Comparison of ENCODE assay signal across 7 cellular contexts in genomic region chr6:29968905-29969304, GRCh38.
"Had no signal": no experiment of that assay in that cellular context is flagged by ENCODE, and none has a peak within 500 bp of the region (broad histone marks: within the 10 kb centered on the region; RNA-seq: fewer than 3 reads in every experiment).

No MANE protein-coding gene starts in this region.

- H3K9me3 ChIP-seq: HAP-1 had no signal

- H3K9ac ChIP-seq: KMS-11 had no signal

- H3K27ac ChIP-seq: HL-60, KMS-11 had no signal

- H3K4me3 ChIP-seq: GM23338, HAP-1 had no signal

- H3K4me2 ChIP-seq: GM23338, KMS-11 had no signal

- H3K36me3 ChIP-seq: HAP-1 had no signal

- H2AFZ ChIP-seq: GM23338 had no signal

- DNase-seq: HFFc6, KBM-7 had no signal

- ATAC-seq: GM23338, HCT116 had no signal
